In the genomic region with DNA sequence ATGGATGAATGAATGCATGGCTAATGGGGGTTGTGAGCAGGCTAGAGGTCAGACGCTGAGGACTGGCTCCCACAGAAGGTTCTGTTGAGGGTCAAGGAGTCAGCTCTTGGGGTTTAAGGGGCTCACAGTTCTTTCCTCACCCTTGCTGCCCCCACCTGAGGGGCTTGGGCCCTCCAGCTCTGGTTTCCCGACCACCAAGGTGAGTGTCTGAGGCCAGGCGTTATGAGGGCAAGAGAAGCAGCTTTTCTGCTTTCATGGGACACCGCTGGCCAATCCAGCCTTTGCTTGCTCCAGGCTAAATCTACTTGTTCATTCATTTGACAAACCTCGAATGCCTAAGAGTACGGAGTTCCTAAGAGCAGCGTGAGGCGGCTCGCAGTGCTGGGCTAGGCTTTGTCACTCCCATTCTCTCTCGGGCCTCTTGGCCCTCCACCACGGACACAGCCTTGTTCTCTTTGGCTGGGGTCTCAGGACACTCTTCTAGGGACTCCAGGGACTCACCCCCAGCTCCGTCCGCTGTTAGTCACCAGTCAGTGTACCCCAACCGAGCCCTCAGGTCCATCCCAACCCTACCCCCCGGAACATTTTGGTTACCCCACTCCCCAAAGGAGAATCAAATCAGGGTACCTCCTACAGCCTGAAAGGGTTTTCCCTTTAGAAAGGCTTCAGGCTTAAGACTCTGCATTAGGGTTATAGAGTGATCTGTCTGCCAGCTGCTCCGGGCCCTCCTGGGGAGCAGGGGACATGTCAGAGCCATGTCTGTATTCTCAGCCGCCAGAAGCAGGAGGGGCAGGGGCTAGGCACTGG, we compare ENCODE assay signal across 20 cellular contexts.
DNase-seq lines count a peak whose midpoint lies in the region; ATAC-seq and TF ChIP-seq lines count a peak whose summit lies in the region.
"Had no signal": no experiment of that assay in that cellular context is flagged by ENCODE, and none has a peak within 500 bp of the region (broad histone marks: within the 10 kb centered on the region; RNA-seq: fewer than 3 reads in every experiment).

No MANE protein-coding gene starts in this region.

- no peak overlapping the region for H3K27ac ChIP-seq in transverse colon
- H3K27ac ChIP-seq: KMS-11, Peyer's patch had no signal

- peak; percentile 62 for DNase-seq in D341Med (ENCODE audit: low spot score)
- DNase-seq in GM03348 (ENCODE audit: low spot score) = peak; percentile 2
- peak; percentile 43 for DNase-seq in ecto neural progenitor cell (ENCODE audit: low spot score)
- DNase-seq in posterior vena cava (ENCODE audit: low spot score) = peak; percentile 50
- no peak for DNase-seq in transverse colon
- no peak for DNase-seq in GOT3 (lab: John Stamatoyannopoulos, UW)
- DNase-seq: activated CD4-positive, alpha-beta memory T cell treated with anti-CD3 and anti-CD28 coated beads for 36 hours; activated gamma-delta T cell treated with Interleukin-2 at 50 U/mL for 16 hours; activated T-cell treated with anti-CD3 and anti-CD28 coated beads, Interleukin-2, amount 50 U/mL, for 1 hour; HFFc6; midbrain; naive thymus-derived CD4-positive, alpha-beta T cell; NCI-H1436 treated with DMSO at 0.1 percent for 48 hours; NCI-H510A; occipital lobe; Peyer's patch; SHP77 treated with DMSO at 0.1 percent for 48 hours had no signal

- H3K27me3 ChIP-seq in transverse colon = no peaks in the 10 kb centered on the region
- H3K27me3 ChIP-seq: Peyer's patch had no signal

- no peaks in the 10 kb centered on the region for H3K9me3 ChIP-seq in transverse colon
- H3K9me3 ChIP-seq: Peyer's patch had no signal

- TF ChIP-seq CTCF in transverse colon (IDR thresholded peaks at IDR 0.05) = no peak

- WGBS in transverse colon (ENCODE audit: low coverage in 1 of 2), 2 donors = 80 to 87% methylated on average over 5 to 17 of the region's 17 CpGs

- no peaks in the 10 kb centered on the region for H3K36me3 ChIP-seq in transverse colon
- H3K36me3 ChIP-seq: Peyer's patch had no signal

- ATAC-seq in HG03139 (IDR thresholded peaks at IDR 0.05; ENCODE audit: unreplicated experiment) = no peak
- ATAC-seq: activated CD4-positive, CD25-positive, alpha-beta regulatory T cell treated with anti-CD3 and anti-CD28 coated beads, Interleukin-2, amount 50 U/mL, for 24 hours; naive thymus-derived CD4-positive, alpha-beta T cell had no signal

- intact Hi-C loops in posterior vena cava (cut with DNase I) (no loop called here), transverse colon (cut with DNase I; ENCODE audit: low total_unique reads) (no loop called here)

- in situ Hi-C loops in transverse colon (cut with MboI; ENCODE audit: low pct_ligation_motif_present in 1 of 4, low pct_unique_long_range_greater_than_20kb in 1 of 4, low sequenced_read_pairs in 3 of 4) = no loop called here

- H3K4me3 ChIP-seq in transverse colon = no peak overlapping the region
- H3K4me3 ChIP-seq: Peyer's patch had no signal

- no peaks in the 10 kb centered on the region for H3K4me1 ChIP-seq in transverse colon
- H3K4me1 ChIP-seq: Peyer's patch had no signal

- no peak for TF ChIP-seq POLR2A in transverse colon (IDR thresholded peaks at IDR 0.05)

- no peak for TF ChIP-seq EP300 in transverse colon (IDR thresholded peaks at IDR 0.05; ENCODE audit: low read depth)

Comparison
In these comparisons a context has a peak if more than half of its experiments do, and no peak if none do; other contexts are left out.
1. DNase-seq: peak in D341Med (single experiment), GM03348 (single experiment), ecto neural progenitor cell (single experiment) and posterior vena cava (single experiment); none in transverse colon (single experiment) and GOT3 (single experiment).